ENCODE assay signal across 8 cellular contexts in the genomic region with DNA sequence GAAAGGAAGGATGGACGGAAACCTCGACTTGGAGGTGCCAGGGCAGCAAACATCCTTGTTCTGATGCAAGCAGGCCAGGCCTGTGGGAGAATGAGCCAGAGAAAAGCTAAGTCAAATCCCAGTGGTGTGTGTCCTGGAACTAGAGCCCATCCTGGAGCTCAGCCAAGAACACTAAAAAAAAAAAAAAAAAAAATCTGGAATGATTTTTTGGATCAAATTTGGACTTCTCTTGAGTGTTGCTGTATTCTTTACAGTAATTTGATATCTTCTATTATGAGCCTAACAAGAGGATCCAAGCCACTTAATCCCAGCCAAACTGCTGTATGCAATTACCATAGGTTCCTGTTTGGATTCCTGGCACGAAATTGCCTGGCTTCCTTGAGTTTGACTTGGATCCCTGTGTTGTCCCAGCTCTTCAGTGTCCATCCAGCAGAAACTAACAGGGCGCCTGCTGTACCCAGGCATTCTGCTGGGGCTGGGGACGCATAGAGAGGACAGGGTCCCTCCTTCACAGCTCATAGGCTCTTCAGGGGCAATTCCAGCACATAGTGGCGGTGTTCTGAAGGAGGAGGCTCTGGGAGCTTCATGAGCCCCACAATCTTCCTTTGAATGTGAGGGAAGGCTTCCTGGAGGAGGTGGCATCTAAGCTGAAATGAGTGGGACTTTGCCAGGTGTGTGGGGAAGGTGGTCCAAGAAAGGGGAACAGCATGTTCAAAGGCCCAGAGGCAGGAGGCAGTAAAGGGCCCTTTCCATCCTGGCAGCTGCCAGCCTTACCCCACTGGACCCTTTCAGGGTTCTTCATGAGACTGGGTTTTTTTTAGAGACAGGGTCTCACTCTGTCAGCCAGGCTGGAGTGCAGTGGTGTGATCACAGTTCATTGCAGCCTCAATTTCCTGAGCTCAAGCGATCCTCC. TPM values are rescaled to one million over a fixed set of nuclear protein-coding genes. Genes with fewer than 3 reads are reported as not detected.
DNase-seq lines count a peak whose midpoint lies in the region; ATAC-seq, FAIRE-seq and TF ChIP-seq lines count a peak whose summit lies in the region.
"Had no signal": no experiment of that assay in that cellular context is flagged by ENCODE, and none has a peak within 500 bp of the region (broad histone marks: within the 10 kb centered on the region; RNA-seq: fewer than 3 reads in every experiment).

No MANE protein-coding gene starts in this region.

- TF ChIP-seq CTCF in stomach (IDR thresholded peaks at IDR 0.05) = no peak

- TF ChIP-seq EP300 in stomach (IDR thresholded peaks at IDR 0.05) = no peak

- H3K4me1 ChIP-seq in stomach = peaks cover 4 to 28% (median 5%) of the 10 kb centered on the region in 4 donors

- WGBS in stomach, 5 donors = 51 to 59% (median 51%) methylated on average over 7 of the region's 7 CpGs

- intact Hi-C loops in stomach (cut with DNase I; ENCODE audit: low total_unique reads) = no loop called here

- no peaks in the 10 kb centered on the region for H3K27me3 ChIP-seq in stomach

- no peak overlapping the region for H3K4me3 ChIP-seq in stomach

- peaks cover 37 to 71% (median 64%) of the 10 kb centered on the region in 4 donors for H3K36me3 ChIP-seq in stomach

- DNase-seq in NCI-H1105 treated with DMSO at 0.1 percent for 48 hours (lab: John Stamatoyannopoulos, UW) (peak; percentile 82), stomach (peak; percentile 55), HK-2 (ENCODE audit: unreplicated experiment) (no peak), SIG-M5 treated with dmso at 0.1 percent for 504 hours (lab: John Stamatoyannopoulos, UW; ENCODE audit: unreplicated experiment) (no peak)

- no peaks in the 10 kb centered on the region for H3K9me3 ChIP-seq in stomach

- FAIRE-seq in endometrium (lab: Jason Lieb, UNC) = peak; percentile 37

- peak overlapping the region; percentile 41 to 72 (median 54) for H3K27ac ChIP-seq in stomach

- TF ChIP-seq POLR2A in stomach (IDR thresholded peaks at IDR 0.05) = no peak

- ATAC-seq in GM18858 (IDR thresholded peaks at IDR 0.05; ENCODE audit: unreplicated experiment) = no peak

RNA-seq across cellular contexts. Expression of a gene that starts 24.7 kb away (rescaled TPM):
- 10 to 100 TPM; 13.0 to 94.6 (median 42.6) TPM for total RNA-seq in stomach
- 10 to 100 TPM; 19.9 to 69.6 (median 26.1) TPM for polyA plus RNA-seq in stomach

RNA-seq across cellular contexts. Expression of a gene that starts 47.5 kb away (rescaled TPM):
- total RNA-seq in stomach = 100 to 1,000 TPM in 3 of 5 donors, 10 to 100 TPM in 2; 82.6 to 208 (median 101) TPM
- 10 to 100 TPM in 2 of 3 donors, 1 to 10 TPM in 1; 5.3 to 25.7 (median 22.8) TPM for polyA plus RNA-seq in stomach
- polyA plus RNA-seq: neural cell had no signal

RNA-seq across cellular contexts. Expression of a gene that starts 54.3 kb away (rescaled TPM):
- 100 to 1,000 TPM in 1 of 5 donors, under 1 TPM in 1, not detected in 3; 0.55 to 499 TPM for total RNA-seq in stomach
- under 1 TPM; 0.37 to 0.73 (median 0.61) TPM for polyA plus RNA-seq in stomach
- total RNA-seq: dermis microvascular lymphatic vessel endothelial cell had no signal

RNA-seq across cellular contexts. Expression of a gene that starts 57.0 kb away (rescaled TPM):
- 100 to 1,000 TPM in 4 of 5 donors, 10 to 100 TPM in 1; 68.9 to 269 (median 130) TPM for total RNA-seq in stomach
- 100 to 1,000 TPM; 169 to 289 (median 267) TPM for polyA plus RNA-seq in stomach

Comparison
In these comparisons a context has a peak if more than half of its experiments do, and no peak if none do; other contexts are left out.
1. DNase-seq: peak in NCI-H1105 treated with DMSO at 0.1 percent for 48 hours (single experiment) and stomach (single experiment); none in HK-2 (single experiment) and SIG-M5 treated with dmso at 0.1 percent for 504 hours (single experiment).